Comparison of ENCODE assay signal across 37 cellular contexts in genomic region chr1:14768589-14769304, GRCh38.
"Had no signal": no experiment of that assay in that cellular context is flagged by ENCODE, and none has a peak within 500 bp of the region (broad histone marks: within the 10 kb centered on the region; RNA-seq: fewer than 3 reads in every experiment).

No MANE protein-coding gene starts in this region.

- H3K4me1 Mint-ChIP-seq: activated CD4-positive, alpha-beta memory T cell treated with anti-CD3 and anti-CD28 coated beads, Interleukin-2, amount 10 ng/mL, durations not matched to agents 7 days and 5 days; activated CD8-positive, alpha-beta memory T cell treated with anti-CD3 and anti-CD28 coated beads, Interleukin-2, amount 10 ng/mL, durations not matched to agents 7 days and 5 days; activated naive CD4-positive, alpha-beta T cell treated with anti-CD3 and anti-CD28 coated beads, Interleukin-2, amount 10 ng/mL, durations not matched to agents 7 days and 5 days; activated naive CD8-positive, alpha-beta T cell treated with anti-CD3 and anti-CD28 coated beads, Interleukin-2, amount 50 U/mL, for 24 hours; IgD-negative memory B cell; T-cell; T-helper 17 cell had no signal

- H3K4me3 ChIP-seq: MG63, Peyer's patch, SJSA1 had no signal

- H3K27ac Mint-ChIP-seq: activated CD4-positive, alpha-beta memory T cell treated with anti-CD3 and anti-CD28 coated beads, Interleukin-2, amount 10 ng/mL, durations not matched to agents 7 days and 5 days; activated CD8-positive, alpha-beta memory T cell treated with anti-CD3 and anti-CD28 coated beads, Interleukin-2, amount 10 ng/mL, durations not matched to agents 7 days and 5 days; activated naive CD4-positive, alpha-beta T cell treated with anti-CD3 and anti-CD28 coated beads, Interleukin-2, amount 10 ng/mL, durations not matched to agents 7 days and 5 days; activated naive CD8-positive, alpha-beta T cell; activated naive CD8-positive, alpha-beta T cell treated with anti-CD3 and anti-CD28 coated beads, Interleukin-2, amount 50 U/mL, for 24 hours; IgD-negative memory B cell; T-cell; T-helper 17 cell had no signal

- DNase-seq: activated CD4-positive, alpha-beta memory T cell treated with anti-CD3 and anti-CD28 coated beads, Interleukin-2, amount 10 ng/mL, durations not matched to agents 7 days and 5 days; activated CD4-positive, alpha-beta T cell treated with anti-CD3 and anti-CD28 coated beads for 1 hour; activated CD4-positive, alpha-beta T cell treated with anti-CD3 and anti-CD28 coated beads for 48 hours; activated CD4-positive, CD25-positive, alpha-beta regulatory T cell; activated CD8-positive, alpha-beta memory T cell treated with anti-CD3 and anti-CD28 coated beads for 24 hours; activated CD8-positive, alpha-beta memory T cell treated with anti-CD3 and anti-CD28 coated beads, Interleukin-2, amount 10 ng/mL, durations not matched to agents 7 days and 5 days; activated CD8-positive, alpha-beta memory T cell treated with anti-CD3 and anti-CD28 coated beads, Interleukin-2, amount 50 U/mL, for 48 hours; activated effector memory CD4-positive, alpha-beta T cell treated with Interleukin-2 at 50 U/mL for 16 hours; activated naive CD4-positive, alpha-beta T cell treated with anti-CD3 and anti-CD28 coated beads, Interleukin-2, amount 10 ng/mL, durations not matched to agents 7 days and 5 days; activated naive CD8-positive, alpha-beta T cell treated with anti-CD3 and anti-CD28 coated beads, Interleukin-2, amount 50 U/mL, for 24 hours; activated T-cell treated with anti-CD3 and anti-CD28 coated beads, Interleukin-2, amount 50 U/mL, for 48 hours; brain microvascular endothelial cell; Kasumi-1; KG1; MG63; NCI-H1048; NCI-H1105 treated with DMSO at 0.1 percent for 48 hours; NCI-H1436; NCI-H1694; NCI-H1930; NCI-H2081 treated with DMSO at 0.1 percent for 48 hours; NCI-H226; NCI-H446 treated with DMSO at 0.1 percent for 48 hours; NCI-H524; NCI-H69; NK-92 treated with Interleukin-12 subunit alpha and Interleukin-12 subunit beta, amount 100 ng/mL, for 24 hours; PC-3; Peyer's patch; RPMI8226; SHP77 treated with DMSO at 0.1 percent for 48 hours; SK-N-SH; T-cell; T-helper 17 cell had no signal

- H3K4me1 ChIP-seq: Peyer's patch, SJSA1 had no signal

- ATAC-seq: activated CD8-positive, alpha-beta memory T cell treated with anti-CD3 and anti-CD28 coated beads, Interleukin-2, amount 10 ng/mL, durations not matched to agents 7 days and 5 days; activated naive CD8-positive, alpha-beta T cell treated with anti-CD3 and anti-CD28 coated beads, Interleukin-2, amount 50 U/mL, for 24 hours; PC-3; T-cell; T-helper 17 cell had no signal

- H3K27me3 ChIP-seq: brain microvascular endothelial cell, MG63, Peyer's patch, SJSA1 had no signal

- H3K9me3 Mint-ChIP-seq: activated CD4-positive, alpha-beta memory T cell treated with anti-CD3 and anti-CD28 coated beads, Interleukin-2, amount 10 ng/mL, durations not matched to agents 7 days and 5 days; activated naive CD4-positive, alpha-beta T cell treated with anti-CD3 and anti-CD28 coated beads, Interleukin-2, amount 10 ng/mL, durations not matched to agents 7 days and 5 days; activated naive CD8-positive, alpha-beta T cell treated with anti-CD3 and anti-CD28 coated beads, Interleukin-2, amount 50 U/mL, for 24 hours had no signal

- H3K9ac ChIP-seq: SK-N-SH had no signal

- H3K36me3 Mint-ChIP-seq: activated CD8-positive, alpha-beta memory T cell treated with anti-CD3 and anti-CD28 coated beads, Interleukin-2, amount 10 ng/mL, durations not matched to agents 7 days and 5 days; activated naive CD4-positive, alpha-beta T cell treated with anti-CD3 and anti-CD28 coated beads, Interleukin-2, amount 10 ng/mL, durations not matched to agents 7 days and 5 days; activated naive CD8-positive, alpha-beta T cell; T-cell had no signal

- H3K27ac ChIP-seq: brain microvascular endothelial cell, Peyer's patch, SJSA1, VCaP had no signal

- H3K27me3 Mint-ChIP-seq: activated CD4-positive, alpha-beta memory T cell treated with anti-CD3 and anti-CD28 coated beads, Interleukin-2, amount 10 ng/mL, durations not matched to agents 7 days and 5 days; activated CD8-positive, alpha-beta memory T cell treated with anti-CD3 and anti-CD28 coated beads, Interleukin-2, amount 10 ng/mL, durations not matched to agents 7 days and 5 days had no signal

- H3K9me3 ChIP-seq: MG63, Peyer's patch, SJSA1, SK-N-SH had no signal

- H3K4me3 Mint-ChIP-seq: activated CD4-positive, alpha-beta memory T cell treated with anti-CD3 and anti-CD28 coated beads, Interleukin-2, amount 10 ng/mL, durations not matched to agents 7 days and 5 days; activated CD8-positive, alpha-beta memory T cell treated with anti-CD3 and anti-CD28 coated beads, Interleukin-2, amount 10 ng/mL, durations not matched to agents 7 days and 5 days; activated naive CD4-positive, alpha-beta T cell treated with anti-CD3 and anti-CD28 coated beads, Interleukin-2, amount 10 ng/mL, durations not matched to agents 7 days and 5 days; activated naive CD8-positive, alpha-beta T cell; activated naive CD8-positive, alpha-beta T cell treated with anti-CD3 and anti-CD28 coated beads, Interleukin-2, amount 50 U/mL, for 24 hours; IgD-negative memory B cell; T-cell; T-helper 17 cell had no signal

- H3K36me3 ChIP-seq: brain microvascular endothelial cell, MG63, Peyer's patch, SJSA1 had no signal
